Comparison of ENCODE assay signal across 1 cellular context in genomic region chr7:47627580-47628283, GRCh38.
TF ChIP-seq lines count a peak whose summit lies in the region.

No MANE protein-coding gene starts in this region.

TF ChIP-seq in IMR-90, 13 proteins besides CTCF, POLR2A, EP300 and RAD21 (continued from another document):
- TF ChIP-seq MXI1 (IDR thresholded peaks at IDR 0.05; ENCODE audit: borderline replicate concordance, low read depth, low read length): no peak
- TF ChIP-seq ELK1 (IDR thresholded peaks at IDR 0.05; ENCODE audit: borderline replicate concordance, low read depth, low read length): no peak
- no peak for TF ChIP-seq FOS (IDR thresholded peaks at IDR 0.05; ENCODE audit: low read depth, low read length)
TF ChIP-seq in IMR-90: peak in this region for 0.
